20 cellular contexts compared by ENCODE assay signal in genomic region chr1:212670301-212670700, GRCh38. TPM values are rescaled to one million over a fixed set of nuclear protein-coding genes. Genes with fewer than 3 reads are reported as not detected.
"Had no signal": no experiment of that assay in that cellular context is flagged by ENCODE, and none has a peak within 500 bp of the region (broad histone marks: within the 10 kb centered on the region; RNA-seq: fewer than 3 reads in every experiment).

No MANE protein-coding gene starts in this region.

- H3K4me3 ChIP-seq: colonic mucosa, dorsolateral prefrontal cortex, hepatocyte, lung, sigmoid colon, skin epidermis, suprapubic skin, tibial artery, upper lobe of left lung, uterus had no signal

- H3K4me3 Mint-ChIP-seq: naive thymus-derived CD4-positive, alpha-beta T cell had no signal

- H3K27ac ChIP-seq: colonic mucosa, hepatocyte, suprapubic skin, tibial artery, uterus had no signal

- H3K27ac Mint-ChIP-seq: naive thymus-derived CD4-positive, alpha-beta T cell had no signal

- ATAC-seq: left colon; left ventricle myocardium superior; naive thymus-derived CD4-positive, alpha-beta T cell had no signal

- H3K36me3 ChIP-seq: colonic mucosa, sigmoid colon, suprapubic skin, tibial artery, upper lobe of left lung, uterus had no signal

- H2AFZ ChIP-seq: hepatocyte had no signal

- H3K79me2 ChIP-seq: hepatocyte had no signal

- H3K9me3 Mint-ChIP-seq: naive thymus-derived CD4-positive, alpha-beta T cell had no signal

- H3K36me3 Mint-ChIP-seq: naive thymus-derived CD4-positive, alpha-beta T cell had no signal

- H3K4me2 ChIP-seq: hepatocyte had no signal

- H3K9me3 ChIP-seq: colonic mucosa, sigmoid colon, suprapubic skin, tibial artery, upper lobe of left lung, uterus had no signal

- H3K27me3 ChIP-seq: colonic mucosa, dorsolateral prefrontal cortex, hepatocyte, sigmoid colon, suprapubic skin, tibial artery, upper lobe of left lung, uterus had no signal

- DNase-seq: colonic mucosa; dorsolateral prefrontal cortex; effector CD8-positive, alpha-beta T cell; foreskin melanocyte; left colon; left ventricle myocardium superior; mesendoderm; naive thymus-derived CD4-positive, alpha-beta T cell; posterior cingulate gyrus; sigmoid colon; stimulated activated CD4-positive, alpha-beta T cell treated with anti-CD3 and anti-CD28 coated beads, Interleukin-2, amount 100 ng/mL, for 24 hours; stimulated activated CD4-positive, alpha-beta T cell treated with anti-CD3 and anti-CD28 coated beads, Interleukin-4, amount 100 ng/mL, for 4 hours; stimulated activated naive CD4-positive, alpha-beta T cell; tibial artery; uterus had no signal

RNA-seq across cellular contexts. Expression of gene BATF3, which starts 29.3 kb away (rescaled TPM):
- total RNA-seq: hepatocyte had no signal
